13 cellular contexts compared by ENCODE assay signal in genomic region chr13:40506592-40507446, GRCh38.
DNase-seq lines count a peak whose midpoint lies in the region; ATAC-seq, FAIRE-seq and TF ChIP-seq lines count a peak whose summit lies in the region.
"Had no signal": no experiment of that assay in that cellular context is flagged by ENCODE, and none has a peak within 500 bp of the region (broad histone marks: within the 10 kb centered on the region; RNA-seq: fewer than 3 reads in every experiment).

No MANE protein-coding gene starts in this region.

- H3K9me3 Mint-ChIP-seq in activated naive CD8-positive, alpha-beta T cell (ENCODE audit: low read depth): no peaks in the 10 kb centered on the region
- H3K9me3 Mint-ChIP-seq in activated naive CD8-positive, alpha-beta T cell treated with anti-CD3 and anti-CD28 coated beads for 36 hours: peaks cover 2% of the 10 kb centered on the region
- no peaks in the 10 kb centered on the region for H3K9me3 Mint-ChIP-seq in endothelial cell (ENCODE audit: unreplicated experiment)
- peaks cover 0 to 7% (median 0%) of the 10 kb centered on the region in 11 donors for H3K9me3 Mint-ChIP-seq in naive thymus-derived CD4-positive, alpha-beta T cell

- H3K36me3 Mint-ChIP-seq in activated naive CD8-positive, alpha-beta T cell: peaks cover 2% of the 10 kb centered on the region
- H3K36me3 Mint-ChIP-seq in activated naive CD8-positive, alpha-beta T cell treated with anti-CD3 and anti-CD28 coated beads for 36 hours: peaks cover 9% of the 10 kb centered on the region
- peaks cover 4% of the 10 kb centered on the region for H3K36me3 Mint-ChIP-seq in endothelial cell (ENCODE audit: low read depth, unreplicated experiment)
- H3K36me3 Mint-ChIP-seq in naive thymus-derived CD4-positive, alpha-beta T cell: peaks cover 0 to 6% (median 0%) of the 10 kb centered on the region in 5 donors

- TF ChIP-seq POLR2A in thyroid gland (IDR thresholded peaks at IDR 0.05) (no peak), GM12892 (IDR thresholded peaks at IDR 0.05; ENCODE audit: low read depth, low read length) (no peak)

- peak overlapping the region; percentile 24 for H3K4me3 Mint-ChIP-seq in activated naive CD8-positive, alpha-beta T cell
- H3K4me3 Mint-ChIP-seq in activated naive CD8-positive, alpha-beta T cell treated with anti-CD3 and anti-CD28 coated beads for 36 hours: no peak overlapping the region
- H3K4me3 Mint-ChIP-seq in endothelial cell (ENCODE audit: unreplicated experiment): no peak overlapping the region
- peak overlapping the region in 9 of 10 donors; percentile 7 to 84 (median 65) for H3K4me3 Mint-ChIP-seq in naive thymus-derived CD4-positive, alpha-beta T cell
- H3K4me3 Mint-ChIP-seq: HFFc6 had no signal

- TF ChIP-seq CTCF in endothelial cell (IDR thresholded peaks at IDR 0.05; ENCODE audit: unreplicated experiment) (no peak), thyroid gland (IDR thresholded peaks at IDR 0.05) (no peak)

- FAIRE-seq in GM12892 (lab: Jason Lieb, UNC): no peak
- FAIRE-seq: D721Med had no signal

- peaks cover 59% of the 10 kb centered on the region for H3K4me1 Mint-ChIP-seq in activated naive CD8-positive, alpha-beta T cell (ENCODE audit: low read depth)
- peaks cover 53% of the 10 kb centered on the region for H3K4me1 Mint-ChIP-seq in activated naive CD8-positive, alpha-beta T cell treated with anti-CD3 and anti-CD28 coated beads for 36 hours
- H3K4me1 Mint-ChIP-seq in endothelial cell (ENCODE audit: unreplicated experiment): peaks cover 31% of the 10 kb centered on the region
- H3K4me1 Mint-ChIP-seq in naive thymus-derived CD4-positive, alpha-beta T cell: peaks cover 23 to 77% (median 61%) of the 10 kb centered on the region in 7 donors

- H3K27me3 Mint-ChIP-seq in activated naive CD8-positive, alpha-beta T cell: no peaks in the 10 kb centered on the region
- H3K27me3 Mint-ChIP-seq in activated naive CD8-positive, alpha-beta T cell treated with anti-CD3 and anti-CD28 coated beads for 36 hours: no peaks in the 10 kb centered on the region
- H3K27me3 Mint-ChIP-seq in endothelial cell (ENCODE audit: unreplicated experiment): peaks cover 1% of the 10 kb centered on the region
- H3K27me3 Mint-ChIP-seq in naive thymus-derived CD4-positive, alpha-beta T cell: no peaks in the 10 kb centered on the region

- H3K4me3 ChIP-seq in naive thymus-derived CD4-positive, alpha-beta T cell (ENCODE audit: low read length): no peak overlapping the region
- H3K4me3 ChIP-seq in thyroid gland (replicated peaks in 1 of 3): no peak overlapping the region

- no peak overlapping the region for H3K27ac ChIP-seq in naive thymus-derived CD4-positive, alpha-beta T cell (ENCODE audit: low read depth, low read length)
- no peak overlapping the region for H3K27ac ChIP-seq in thyroid gland

- no peaks in the 10 kb centered on the region for H3K9me3 ChIP-seq in naive thymus-derived CD4-positive, alpha-beta T cell (ENCODE audit: control insufficient read depth in 2 of 3, low read length in 3 of 3)
- H3K9me3 ChIP-seq in thyroid gland: no peaks in the 10 kb centered on the region

- WGBS in thyroid gland, 2 donors: 83 to 90% methylated on average over 11 of the region's 11 CpGs

- POLR2A ChIA-PET in naive thymus-derived CD4-positive, alpha-beta T cell (lab: Charles Lee): interaction anchor here (1.0 to 1.6 kb wide), 3 partner anchors 16 to 21 kb away, joined by 3 to 4 read pairs (median 3); no protein-coding TSS in a partner anchor

- CTCF ChIA-PET in naive thymus-derived CD4-positive, alpha-beta T cell (lab: Charles Lee): no interaction called here

- no peaks in the 10 kb centered on the region for H3K36me3 ChIP-seq in naive thymus-derived CD4-positive, alpha-beta T cell (ENCODE audit: control insufficient read depth in 2 of 3, insufficient read depth in 3 of 3, low read length in 3 of 3)
- H3K36me3 ChIP-seq in thyroid gland: no peaks in the 10 kb centered on the region

- H3K4me1 ChIP-seq in naive thymus-derived CD4-positive, alpha-beta T cell (ENCODE audit: control insufficient read depth in 2 of 2, insufficient read depth in 2 of 2, low read length in 2 of 2): peaks cover 0 to 40% of the 10 kb centered on the region in 2 donors
- H3K4me1 ChIP-seq in thyroid gland: peaks cover 7 to 9% of the 10 kb centered on the region in 2 donors

- peak overlapping the region; percentile 16 for H3K27ac Mint-ChIP-seq in activated naive CD8-positive, alpha-beta T cell
- H3K27ac Mint-ChIP-seq in activated naive CD8-positive, alpha-beta T cell treated with anti-CD3 and anti-CD28 coated beads for 36 hours: no peak overlapping the region
- H3K27ac Mint-ChIP-seq in endothelial cell (ENCODE audit: unreplicated experiment): peak overlapping the region; percentile 49
- peak overlapping the region in 8 of 9 donors; percentile 5 to 86 (median 76) for H3K27ac Mint-ChIP-seq in naive thymus-derived CD4-positive, alpha-beta T cell
- H3K27ac Mint-ChIP-seq: HFFc6 had no signal

- no peak for DNase-seq in activated naive CD8-positive, alpha-beta T cell treated with anti-CD3 and anti-CD28 coated beads for 36 hours
- DNase-seq in endothelial cell (ENCODE audit: low spot score) (no peak), thyroid gland (no peak), GM12892 (ENCODE audit: insufficient read length) (no peak)
- peak in 1 of 9 donors; percentile 30 for DNase-seq in naive thymus-derived CD4-positive, alpha-beta T cell
- DNase-seq: H7, HFFc6, KG1, NCI-H1105 treated with DMSO at 0.1 percent for 48 hours, NCI-H1694 had no signal

- ATAC-seq in naive thymus-derived CD4-positive, alpha-beta T cell: no peak
- ATAC-seq in GM21529 (IDR thresholded peaks at IDR 0.05; ENCODE audit: unreplicated experiment): no peak

- intact Hi-C loops in naive thymus-derived CD4-positive, alpha-beta T cell (cut with micrococcal nuclease): loop anchor here in 1 of 2 donors (5.0 kb wide), 1 partner anchor 75 kb away; no protein-coding TSS in a partner anchor
- intact Hi-C loops in thyroid gland (cut with DNase I): no loop called here

- no peaks in the 10 kb centered on the region for H3K27me3 ChIP-seq in naive thymus-derived CD4-positive, alpha-beta T cell (ENCODE audit: control insufficient read depth in 2 of 2, insufficient read depth in 2 of 2, low read length in 2 of 2)
- H3K27me3 ChIP-seq in thyroid gland: no peaks in the 10 kb centered on the region

Comparison
In these comparisons a context has a peak if more than half of its experiments do, and no peak if none do; other contexts are left out.
1. H3K4me3 Mint-ChIP-seq: peak in activated naive CD8-positive, alpha-beta T cell (single experiment) and naive thymus-derived CD4-positive, alpha-beta T cell (9 of 10); none in activated naive CD8-positive, alpha-beta T cell treated with anti-CD3 and anti-CD28 coated beads for 36 hours (single experiment) and endothelial cell (single experiment).